ENCODE assay signal across 26 cellular contexts in genomic region chr10:109426987-109427386, GRCh38.
"Had no signal": no experiment of that assay in that cellular context is flagged by ENCODE, and none has a peak within 500 bp of the region (broad histone marks: within the 10 kb centered on the region; RNA-seq: fewer than 3 reads in every experiment).

No MANE protein-coding gene starts in this region.

- H3K36me3 Mint-ChIP-seq: immature natural killer cell; mesothelial cell of epicardium; naive thymus-derived CD4-positive, alpha-beta T cell; natural killer cell treated with Interleukin-12 subunit alpha and Interleukin-12 subunit beta and Interleukin-15 and Interleukin-18, amount 100 ng/mL, for 72 hours; stimulated activated naive B cell treated with anti-CD40 and anti-IgM and Interleukin-4, amounts not matched to agents 10 μg/mL and 1 μg/mL and 100 μg/mL, for 72 hours had no signal

- H3K4me3 Mint-ChIP-seq: immature natural killer cell; mesothelial cell of epicardium; naive thymus-derived CD4-positive, alpha-beta T cell; natural killer cell treated with Interleukin-12 subunit alpha and Interleukin-12 subunit beta and Interleukin-15 and Interleukin-18, amount 100 ng/mL, for 72 hours; stimulated activated naive B cell treated with anti-CD40 and anti-IgM and Interleukin-4, amounts not matched to agents 10 μg/mL and 1 μg/mL and 100 μg/mL, for 72 hours; stimulated activated naive CD8-positive, alpha-beta T cell treated with anti-CD3 and anti-CD28 coated beads, Interleukin-15, Interleukin-2, amounts not matched to agents 100 ng/mL and 50 ng/mL, for 24 hours had no signal

- H3K4me1 Mint-ChIP-seq: immature natural killer cell; mesothelial cell of epicardium; naive thymus-derived CD4-positive, alpha-beta T cell; stimulated activated naive B cell treated with anti-CD40 and anti-IgM and Interleukin-4, amounts not matched to agents 10 μg/mL and 1 μg/mL and 100 μg/mL, for 72 hours had no signal

- H3K4me1 ChIP-seq: left lung, lower lobe of right lung, pancreas, prostate gland, suprapubic skin, upper lobe of right lung had no signal

- H3K36me3 ChIP-seq: left lung, lower lobe of right lung, pancreas, prostate gland, suprapubic skin, thoracic aorta, tibial artery, upper lobe of right lung had no signal

- H3K4me3 ChIP-seq: left lung, lower lobe of right lung, mucosa of descending colon, pancreas, prostate gland, skin epidermis, suprapubic skin, thoracic aorta, tibial artery, upper lobe of right lung had no signal

- H3K9me3 Mint-ChIP-seq: mesothelial cell of epicardium; stimulated activated naive B cell treated with anti-CD40 and anti-IgM and Interleukin-4, amounts not matched to agents 10 μg/mL and 1 μg/mL and 100 μg/mL, for 72 hours; stimulated activated naive CD8-positive, alpha-beta T cell treated with anti-CD3 and anti-CD28 coated beads, Interleukin-15, Interleukin-2, amounts not matched to agents 100 ng/mL and 50 ng/mL, for 24 hours had no signal

- H3K27me3 ChIP-seq: left lung, pancreas, suprapubic skin, tibial artery, upper lobe of right lung had no signal

- ATAC-seq: left colon; left lung; lower lobe of right lung; mucosa of descending colon; naive thymus-derived CD4-positive, alpha-beta T cell; natural killer cell treated with Interleukin-12 subunit alpha and Interleukin-12 subunit beta and Interleukin-15 and Interleukin-18, amount 100 ng/mL, for 72 hours; pancreas; right cardiac atrium; sciatic nerve; stimulated activated naive B cell treated with anti-CD40 and anti-IgM and Interleukin-4, amounts not matched to agents 10 μg/mL and 1 μg/mL and 100 μg/mL, for 72 hours; upper lobe of right lung had no signal

- H3K9me3 ChIP-seq: left lung, lower lobe of right lung, mucosa of descending colon, pancreas, prostate gland, suprapubic skin, thoracic aorta, tibial artery, upper lobe of right lung had no signal

- H3K27ac Mint-ChIP-seq: immature natural killer cell; mesothelial cell of epicardium; naive thymus-derived CD4-positive, alpha-beta T cell; natural killer cell treated with Interleukin-12 subunit alpha and Interleukin-12 subunit beta and Interleukin-15 and Interleukin-18, amount 100 ng/mL, for 72 hours; stimulated activated naive B cell treated with anti-CD40 and anti-IgM and Interleukin-4, amounts not matched to agents 10 μg/mL and 1 μg/mL and 100 μg/mL, for 72 hours; stimulated activated naive CD8-positive, alpha-beta T cell treated with anti-CD3 and anti-CD28 coated beads, Interleukin-15, Interleukin-2, amounts not matched to agents 100 ng/mL and 50 ng/mL, for 24 hours had no signal

- H3K27ac ChIP-seq: left lung, lower lobe of right lung, pancreas, prostate gland, skin epidermis, suprapubic skin, thoracic aorta, tibial artery, upper lobe of right lung had no signal

- H3K27me3 Mint-ChIP-seq: naive thymus-derived CD4-positive, alpha-beta T cell; natural killer cell treated with Interleukin-12 subunit alpha and Interleukin-12 subunit beta and Interleukin-15 and Interleukin-18, amount 100 ng/mL, for 72 hours; stimulated activated naive B cell treated with anti-CD40 and anti-IgM and Interleukin-4, amounts not matched to agents 10 μg/mL and 1 μg/mL and 100 μg/mL, for 72 hours; stimulated activated naive CD8-positive, alpha-beta T cell treated with anti-CD3 and anti-CD28 coated beads, Interleukin-15, Interleukin-2, amounts not matched to agents 100 ng/mL and 50 ng/mL, for 24 hours had no signal

- DNase-seq: hypothalamus; immature natural killer cell; kidney; left colon; left lung; lower lobe of right lung; mucosa of descending colon; naive thymus-derived CD4-positive, alpha-beta T cell; pancreas; retina; right cardiac atrium; stimulated activated CD4-positive, alpha-beta T cell treated with anti-CD3 and anti-CD28 coated beads, Interleukin-12 subunit alpha, Interleukin-12 subunit beta, amount 100 ng/mL, for 4 hours; stimulated activated CD4-positive, alpha-beta T cell treated with anti-CD3 and anti-CD28 coated beads, Interleukin-15, amount 100 ng/mL, for 24 hours; stimulated activated CD4-positive, alpha-beta T cell treated with anti-CD3 and anti-CD28 coated beads, Interleukin-2, amount 100 ng/mL, for 24 hours; stimulated activated CD4-positive, alpha-beta T cell treated with anti-CD3 and anti-CD28 coated beads, Interleukin-4, amount 100 ng/mL, for 1 hour; stimulated activated naive B cell treated with anti-CD40 and anti-IgM and Interleukin-4, amounts not matched to agents 10 μg/mL and 1 μg/mL and 100 μg/mL, for 72 hours; tibial artery; upper lobe of right lung had no signal
